ENCODE assay signal across 35 cellular contexts in genomic region chr4:150540536-150540935, GRCh38. TPM values are rescaled to one million over a fixed set of nuclear protein-coding genes. Genes with fewer than 3 reads are reported as not detected.
"Had no signal": no experiment of that assay in that cellular context is flagged by ENCODE, and none has a peak within 500 bp of the region (broad histone marks: within the 10 kb centered on the region; RNA-seq: fewer than 3 reads in every experiment).

No MANE protein-coding gene starts in this region.

- H3K27ac Mint-ChIP-seq: activated B cell treated with CpG ODN at 0.5 μM for 24 hours; activated CD4-positive, alpha-beta memory T cell treated with anti-CD3 and anti-CD28 coated beads for 36 hours; activated CD4-positive, alpha-beta T cell treated with anti-CD3 and anti-CD28 coated beads, Interleukin-2, amount 10 ng/mL, durations not matched to agents 7 days and 5 days; activated naive CD4-positive, alpha-beta T cell treated with anti-CD3 and anti-CD28 coated beads, Interleukin-2, amount 50 U/mL, for 72 hours; activated naive CD8-positive, alpha-beta T cell treated with anti-CD3 and anti-CD28 coated beads, Interleukin-2, amount 50 U/mL, for 24 hours had no signal

- H3K27me3 ChIP-seq: ascending aorta, body of pancreas, MG63, Peyer's patch, SJSA1 had no signal

- H3K4me3 Mint-ChIP-seq: activated B cell treated with CpG ODN at 0.5 μM for 24 hours; activated CD4-positive, alpha-beta memory T cell treated with anti-CD3 and anti-CD28 coated beads for 36 hours; activated CD4-positive, alpha-beta T cell treated with anti-CD3 and anti-CD28 coated beads, Interleukin-2, amount 10 ng/mL, durations not matched to agents 7 days and 5 days; activated naive CD8-positive, alpha-beta T cell treated with anti-CD3 and anti-CD28 coated beads, Interleukin-2, amount 50 U/mL, for 24 hours; activated T-cell treated with anti-CD3 and anti-CD28 coated beads, Interleukin-2, amount 50 U/mL, for 4 hours had no signal

- DNase-seq: activated B cell treated with CpG ODN at 0.5 μM for 24 hours; activated CD4-positive, alpha-beta memory T cell treated with anti-CD3 and anti-CD28 coated beads for 36 hours; activated CD4-positive, alpha-beta T cell treated with anti-CD3 and anti-CD28 coated beads for 1 hour; activated CD4-positive, alpha-beta T cell treated with anti-CD3 and anti-CD28 coated beads, Interleukin-2, amount 10 ng/mL, durations not matched to agents 7 days and 5 days; activated CD8-positive, alpha-beta memory T cell treated with anti-CD3 and anti-CD28 coated beads for 24 hours; activated effector memory CD4-positive, alpha-beta T cell treated with anti-CD3 and anti-CD28 coated beads, Interleukin-2, amount 50 U/mL, for 16 hours; activated naive CD4-positive, alpha-beta T cell treated with Interleukin-2 at 50 U/mL for 16 hours; activated naive CD8-positive, alpha-beta T cell treated with anti-CD3 and anti-CD28 coated beads, Interleukin-2, amount 50 U/mL, for 24 hours; activated T-cell treated with anti-CD3 and anti-CD28 coated beads, Interleukin-2, amount 50 U/mL, for 4 hours; amniotic stem cell; body of pancreas; central memory CD4-positive, alpha-beta T cell; MG63; MV-4-11; NCI-H1092 treated with DMSO at 0.1 percent for 48 hours; NCI-H1417 treated with DMSO at 0.1 percent for 48 hours; NCI-H1694; NCI-H2029; NCI-H2107; NCI-H2171 treated with DMSO at 0.1 percent for 48 hours; NCI-H226; NCI-H526; NCI-H774; Peyer's patch; SHP77; SW 1271; T-helper 9 cell had no signal

- FAIRE-seq: bronchial epithelial cell had no signal

- ATAC-seq: activated naive CD4-positive, alpha-beta T cell treated with anti-CD3 and anti-CD28 coated beads, Interleukin-2, amount 50 U/mL, for 72 hours; activated naive CD8-positive, alpha-beta T cell treated with anti-CD3 and anti-CD28 coated beads, Interleukin-2, amount 50 U/mL, for 24 hours; activated T-cell treated with anti-CD3 and anti-CD28 coated beads, Interleukin-2, amount 50 U/mL, for 4 hours; body of pancreas; SK-N-SH treated with all-trans-retinoic acid at 6 μM for 48 hours had no signal

- H3K27ac ChIP-seq: ascending aorta, body of pancreas, Peyer's patch, RWPE1, SJSA1 had no signal

- H3K27me3 Mint-ChIP-seq: activated B cell treated with CpG ODN at 0.5 μM for 24 hours; activated CD4-positive, alpha-beta memory T cell treated with anti-CD3 and anti-CD28 coated beads for 36 hours; activated CD4-positive, alpha-beta T cell treated with anti-CD3 and anti-CD28 coated beads, Interleukin-2, amount 10 ng/mL, durations not matched to agents 7 days and 5 days; activated naive CD8-positive, alpha-beta T cell treated with anti-CD3 and anti-CD28 coated beads, Interleukin-2, amount 50 U/mL, for 24 hours had no signal

- H3K4me1 ChIP-seq: ascending aorta, Peyer's patch, SJSA1 had no signal

- H3K4me1 Mint-ChIP-seq: activated B cell treated with CpG ODN at 0.5 μM for 24 hours; activated CD4-positive, alpha-beta T cell treated with anti-CD3 and anti-CD28 coated beads, Interleukin-2, amount 10 ng/mL, durations not matched to agents 7 days and 5 days; activated naive CD8-positive, alpha-beta T cell treated with anti-CD3 and anti-CD28 coated beads, Interleukin-2, amount 50 U/mL, for 24 hours had no signal

- H3K9me3 Mint-ChIP-seq: activated B cell treated with CpG ODN at 0.5 μM for 24 hours; activated CD4-positive, alpha-beta memory T cell treated with anti-CD3 and anti-CD28 coated beads for 36 hours; activated CD4-positive, alpha-beta T cell treated with anti-CD3 and anti-CD28 coated beads, Interleukin-2, amount 10 ng/mL, durations not matched to agents 7 days and 5 days; activated naive CD4-positive, alpha-beta T cell treated with anti-CD3 and anti-CD28 coated beads, Interleukin-2, amount 50 U/mL, for 72 hours; activated naive CD8-positive, alpha-beta T cell treated with anti-CD3 and anti-CD28 coated beads, Interleukin-2, amount 50 U/mL, for 24 hours; activated T-cell treated with anti-CD3 and anti-CD28 coated beads, Interleukin-2, amount 50 U/mL, for 4 hours had no signal

- H3K4me3 ChIP-seq: ascending aorta, body of pancreas, MG63, Peyer's patch, SJSA1 had no signal

- H3K9me3 ChIP-seq: ascending aorta, body of pancreas, MG63, Peyer's patch, SJSA1 had no signal

- H3K36me3 ChIP-seq: ascending aorta, MG63, Peyer's patch, SJSA1 had no signal

RNA-seq across cellular contexts. Expression of gene MAB21L2, which starts 41.4 kb away (rescaled TPM):
- total RNA-seq: activated B cell treated with CpG ODN at 0.5 μM for 24 hours; activated CD4-positive, alpha-beta memory T cell treated with anti-CD3 and anti-CD28 coated beads for 36 hours; activated CD4-positive, alpha-beta T cell treated with anti-CD3 and anti-CD28 coated beads, Interleukin-2, amount 10 ng/mL, durations not matched to agents 7 days and 5 days; activated naive CD4-positive, alpha-beta T cell treated with anti-CD3 and anti-CD28 coated beads, Interleukin-2, amount 50 U/mL, for 72 hours; activated T-cell treated with anti-CD3 and anti-CD28 coated beads, Interleukin-2, amount 50 U/mL, for 4 hours; ascending aorta; bronchial epithelial cell; NCI-H460; SJSA1; T-helper 1 cell treated with Interleukin-12 subunit alpha and Interleukin-12 subunit beta and Interleukin-4 antibody, amounts not matched to agents 30 ng/mL and 1 ng/mL, for 36 hours had no signal
